Comparison of ENCODE assay signal across 9 cellular contexts in the genomic region with DNA sequence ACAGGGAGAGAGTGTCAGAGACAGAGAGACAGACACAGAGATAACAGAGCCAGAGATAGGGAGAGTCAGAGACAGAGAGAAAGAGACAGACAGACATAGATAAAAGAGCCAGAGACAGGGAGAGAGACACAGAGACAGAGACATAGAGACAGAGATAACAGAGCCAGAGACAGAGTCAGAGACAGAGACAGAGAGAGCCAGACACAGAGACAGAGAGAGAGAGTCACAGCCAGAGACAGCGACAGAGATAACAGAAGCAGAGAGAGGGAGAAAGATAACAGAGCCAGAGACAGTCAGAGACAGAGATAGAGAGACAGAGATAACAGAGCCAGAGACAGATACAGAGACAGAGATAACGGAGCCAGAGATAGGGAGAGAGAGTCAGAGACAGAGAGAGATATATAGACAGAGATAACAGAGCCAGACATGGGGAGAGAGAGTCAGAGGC. TPM values are rescaled to one million over a fixed set of nuclear protein-coding genes. Genes with fewer than 3 reads are reported as not detected.
DNase-seq lines count a peak whose midpoint lies in the region; ATAC-seq and TF ChIP-seq lines count a peak whose summit lies in the region.
"Had no signal": no experiment of that assay in that cellular context is flagged by ENCODE, and none has a peak within 500 bp of the region (broad histone marks: within the 10 kb centered on the region; RNA-seq: fewer than 3 reads in every experiment).

No MANE protein-coding gene starts in this region.

- H3K4me3 ChIP-seq in GM12875 (ENCODE audit: low read depth, low read length) (peak overlapping the region; percentile 94), RWPE2 (ENCODE audit: severe bottlenecking) (peak overlapping the region; percentile 48), epithelial cell of proximal tubule (ENCODE audit: low read depth, low read length) (peak overlapping the region; percentile 96), skeletal muscle cell (ENCODE audit: low read depth, low read length) (peak overlapping the region; percentile 51)

- DNase-seq in RWPE2 (ENCODE audit: low spot score) = no peak
- no peak for DNase-seq in epithelial cell of proximal tubule (ENCODE audit: low read depth)
- no peak for DNase-seq in skeletal muscle cell (ENCODE audit: low read depth)
- DNase-seq in NCI-H2107 (lab: John Stamatoyannopoulos, UW) = no peak
- no peak for DNase-seq in SW 1271 (lab: John Stamatoyannopoulos, UW)

- peaks cover 5% of the 10 kb centered on the region for H3K27me3 ChIP-seq in RWPE2 (ENCODE audit: insufficient read depth, poor library complexity, severe bottlenecking)

- no peaks in the 10 kb centered on the region for H3K4me1 ChIP-seq in RWPE2 (ENCODE audit: insufficient read depth, poor library complexity, severe bottlenecking)

- H3K9me3 ChIP-seq in RWPE2 (ENCODE audit: severe bottlenecking) = no peaks in the 10 kb centered on the region

- TF ChIP-seq CTCF in GM12875 (IDR thresholded peaks at IDR 0.05; ENCODE audit: borderline replicate concordance, insufficient read depth, low read depth, low read length) (no peak), RWPE2 (IDR thresholded peaks at IDR 0.05; ENCODE audit: poor library complexity, severe bottlenecking) (no peak), epithelial cell of proximal tubule (conservative IDR thresholded peaks at IDR 0.05; ENCODE audit: low read depth, low read length) (no peak)

- H3K27ac ChIP-seq in RWPE2 (ENCODE audit: poor library complexity, severe bottlenecking) = peak overlapping the region; percentile 22

- ATAC-seq in RWPE2 (ENCODE audit: low read depth) (no peak), GM21528 (IDR thresholded peaks at IDR 0.05; ENCODE audit: low FRiP score, unreplicated experiment) (no peak), HG02885 (IDR thresholded peaks at IDR 0.05; ENCODE audit: poor library complexity, unreplicated experiment) (no peak)

- H3K36me3 ChIP-seq in RWPE2 (ENCODE audit: low read depth) = no peaks in the 10 kb centered on the region

RNA-seq across cellular contexts. Expression of gene TNFSF9, which starts 0.9 kb away (rescaled TPM):
- total RNA-seq in epithelial cell of proximal tubule = 12.5 and 18.1 TPM in 2 replicates

RNA-seq across cellular contexts. Expression of gene TUBB4A, which starts 27.9 kb away (rescaled TPM):
- 0.72 and 3.1 TPM in 2 replicates for total RNA-seq in epithelial cell of proximal tubule

RNA-seq across cellular contexts. Expression of gene DENND1C, which starts 48.4 kb away (rescaled TPM):
- 0.94 and 4.4 TPM in 2 replicates for total RNA-seq in epithelial cell of proximal tubule
- total RNA-seq: pulmonary artery endothelial cell had no signal
